ENCODE assay signal across 8 cellular contexts in genomic region chr14:20971705-20972021, GRCh38. TPM values are rescaled to one million over a fixed set of nuclear protein-coding genes. Genes with fewer than 3 reads are reported as not detected.
DNase-seq lines count a peak whose midpoint lies in the region; ATAC-seq and TF ChIP-seq lines count a peak whose summit lies in the region.

No MANE protein-coding gene starts in this region.

- H3K4me1 ChIP-seq in iPS-18a (ENCODE audit: control insufficient read depth, low read depth, low read length), result peaks cover 5% of the 10 kb centered on the region
- peaks cover 4 to 23% of the 10 kb centered on the region in 2 donors for H3K4me1 ChIP-seq in thoracic aorta (ENCODE audit: control insufficient read depth in 1 of 2, low read depth in 2 of 2)

- no peak overlapping the region for H3K9ac ChIP-seq in iPS-18a (ENCODE audit: low read length)

- CTCF ChIA-PET in activated naive CD4-positive, alpha-beta T cell treated with anti-CD3 and anti-CD28 coated beads for 36 hours (lab: Charles Lee), result interaction anchor here (0.6 to 6.7 kb wide), 39 partner anchors 10 to 362 kb away, joined by 3 to 89 read pairs (median 5); partner anchors contain the start of genes RNASE2, RNASE6 and SLC39A2

- no peaks in the 10 kb centered on the region for H3K36me3 ChIP-seq in iPS-18a (ENCODE audit: control insufficient read depth, low read depth, low read length)
- no peaks in the 10 kb centered on the region for H3K36me3 ChIP-seq in thoracic aorta

- ATAC-seq in thoracic aorta (ENCODE audit: insufficient number of reproducible peaks, low FRiP score, low read depth), result no peak

- H3K4me3 ChIP-seq in WI38 (ENCODE audit: low read depth, low read length) (peak overlapping the region; percentile 70), iPS-18a (ENCODE audit: low read length) (peak overlapping the region; percentile 94), thoracic aorta (peak overlapping the region; percentile 93)

- H3K27me3 Mint-ChIP-seq in activated naive CD4-positive, alpha-beta T cell treated with anti-CD3 and anti-CD28 coated beads for 36 hours (ENCODE audit: low read depth), result peaks cover 17% of the 10 kb centered on the region

- H3K27ac ChIP-seq in iPS-18a (ENCODE audit: low read length), result no peak overlapping the region
- peak overlapping the region; percentile 27 to 70 for H3K27ac ChIP-seq in thoracic aorta

- peaks cover 6% of the 10 kb centered on the region for H3K4me1 Mint-ChIP-seq in activated naive CD4-positive, alpha-beta T cell treated with anti-CD3 and anti-CD28 coated beads for 36 hours (ENCODE audit: low read depth)

- no peaks in the 10 kb centered on the region for H3K9me3 Mint-ChIP-seq in activated naive CD4-positive, alpha-beta T cell treated with anti-CD3 and anti-CD28 coated beads for 36 hours

- H3K36me3 Mint-ChIP-seq in activated naive CD4-positive, alpha-beta T cell treated with anti-CD3 and anti-CD28 coated beads for 36 hours (ENCODE audit: low read depth), result no peaks in the 10 kb centered on the region

- H3K4me3 Mint-ChIP-seq in activated naive CD4-positive, alpha-beta T cell treated with anti-CD3 and anti-CD28 coated beads for 36 hours, result peak overlapping the region; percentile 83

- H3K27me3 ChIP-seq in iPS-18a (ENCODE audit: control insufficient read depth, insufficient read depth, low read length) (no peaks in the 10 kb centered on the region), thoracic aorta (replicated peaks; ENCODE audit: insufficient read depth) (no peaks in the 10 kb centered on the region)

- intact Hi-C loops in activated naive CD4-positive, alpha-beta T cell treated with anti-CD3 and anti-CD28 coated beads for 36 hours (cut with micrococcal nuclease), result loop anchor here (1.0 to 10.0 kb wide), 14 partner anchors 10 to 639 kb away; partner anchors contain the start of genes CCNB1IP1, METTL17, PIP4P1 and PNP
- intact Hi-C loops in posterior vena cava (cut with DNase I), result loop anchor here (10.0 kb wide), 1 partner anchor 117 kb away; no protein-coding TSS in a partner anchor

- no peak overlapping the region for H3K27ac Mint-ChIP-seq in activated naive CD4-positive, alpha-beta T cell treated with anti-CD3 and anti-CD28 coated beads for 36 hours

- no peaks in the 10 kb centered on the region for H3K9me3 ChIP-seq in iPS-18a (ENCODE audit: control insufficient read depth, low read depth, low read length)
- no peaks in the 10 kb centered on the region for H3K9me3 ChIP-seq in thoracic aorta

- no peak for DNase-seq in activated naive CD4-positive, alpha-beta T cell treated with anti-CD3 and anti-CD28 coated beads for 36 hours
- DNase-seq in activated naive CD4-positive, alpha-beta T cell treated with Interleukin-2 at 50 U/mL for 16 hours, result no peak
- DNase-seq in thoracic aorta (ENCODE audit: low spot score), result no peak
- no peak for DNase-seq in mucosa of gallbladder (ENCODE audit: low spot score)
- DNase-seq in NCI-H187 treated with DMSO at 0.1 percent for 48 hours (lab: John Stamatoyannopoulos, UW), result no peak
- DNase-seq in posterior vena cava (ENCODE audit: low spot score), result no peak

- no peak for TF ChIP-seq CTCF in WI38 (IDR thresholded peaks at IDR 0.05; ENCODE audit: low read depth, low read length)
- no peak for TF ChIP-seq CTCF in thoracic aorta (IDR thresholded peaks at IDR 0.05)

RNA-seq across cellular contexts. Expression of gene RNASE2, which starts 16.4 kb away (rescaled TPM):
- not detected for total RNA-seq in activated naive CD4-positive, alpha-beta T cell treated with anti-CD3 and anti-CD28 coated beads for 36 hours
- total RNA-seq in thoracic aorta (1 to 10 TPM; 6.9 to 7.2 TPM), mucosa of gallbladder (1.8 TPM), posterior vena cava (1 to 10 TPM; 3.7 to 9.7 TPM)

RNA-seq across cellular contexts. Expression of gene METTL17, which starts 18.1 kb away (rescaled TPM):
- 10 to 100 TPM; 90.9 to 97.5 TPM for total RNA-seq in activated naive CD4-positive, alpha-beta T cell treated with anti-CD3 and anti-CD28 coated beads for 36 hours
- total RNA-seq in thoracic aorta, result 100 to 1,000 TPM in 1 of 2 donors, 10 to 100 TPM in 1; 94.8 to 141 TPM
- 57.3 TPM for total RNA-seq in mucosa of gallbladder
- 10 to 100 TPM; 30.1 to 33.5 TPM for total RNA-seq in posterior vena cava

RNA-seq across cellular contexts. Expression of gene SLC39A2, which starts 27.4 kb away (rescaled TPM):
- total RNA-seq in activated naive CD4-positive, alpha-beta T cell treated with anti-CD3 and anti-CD28 coated beads for 36 hours, result not detected
- not detected for total RNA-seq in thoracic aorta
- not detected for total RNA-seq in mucosa of gallbladder
- 1 to 10 TPM in 1 of 2 donors, under 1 TPM in 1; 0.24 to 1.1 TPM for total RNA-seq in posterior vena cava

RNA-seq across cellular contexts. Expression of gene NDRG2, which starts 53.2 kb away (rescaled TPM):
- 1 to 10 TPM; 8.4 to 8.8 TPM for total RNA-seq in activated naive CD4-positive, alpha-beta T cell treated with anti-CD3 and anti-CD28 coated beads for 36 hours
- total RNA-seq in thoracic aorta (100 to 1,000 TPM; 139 TPM), mucosa of gallbladder (237 TPM), posterior vena cava (10 to 100 TPM; 78.0 to 80.7 TPM)

RNA-seq across cellular contexts. Expression of gene TPPP2, which starts 58.4 kb away (rescaled TPM):
- total RNA-seq in activated naive CD4-positive, alpha-beta T cell treated with anti-CD3 and anti-CD28 coated beads for 36 hours, result not detected
- total RNA-seq in thoracic aorta (not detected), mucosa of gallbladder (0.81 TPM), posterior vena cava (not detected)
